ENCODE assay signal across 10 cellular contexts in genomic region chr10:8056378-8056777, GRCh38. TPM values are rescaled to one million over a fixed set of nuclear protein-coding genes. Genes with fewer than 3 reads are reported as not detected.
DNase-seq lines count a peak whose midpoint lies in the region; ATAC-seq lines count a peak whose summit lies in the region.
"Had no signal": no experiment of that assay in that cellular context is flagged by ENCODE, and none has a peak within 500 bp of the region (broad histone marks: within the 10 kb centered on the region; RNA-seq: fewer than 3 reads in every experiment).

No MANE protein-coding gene starts in this region.

- H3K27ac ChIP-seq in iPS-20b (ENCODE audit: low read length) = no peak overlapping the region

- H3K36me3 Mint-ChIP-seq in T-helper 1 cell treated with Interleukin-12 subunit alpha and Interleukin-12 subunit beta and Interleukin-4 antibody, amounts not matched to agents 30 μg/mL and 1 μg/mL, for 36 hours (ENCODE audit: low read depth) = peaks cover 49% of the 10 kb centered on the region
- peaks cover 61% of the 10 kb centered on the region for H3K36me3 Mint-ChIP-seq in activated CD8-positive, alpha-beta T cell treated with anti-CD3 and anti-CD28 coated beads, Interleukin-2, amount 10 ng/mL, durations not matched to agents 7 days and 5 days (ENCODE audit: low read depth)
- H3K36me3 Mint-ChIP-seq in stimulated activated effector memory CD8-positive, alpha-beta T cell treated with anti-CD3 and anti-CD28 coated beads, Interleukin-12 subunit alpha, Interleukin-12 subunit beta, amount 100 ng/mL, for 72 hours = peaks cover 85% of the 10 kb centered on the region

- H3K4me3 Mint-ChIP-seq in T-helper 1 cell treated with Interleukin-12 subunit alpha and Interleukin-12 subunit beta and Interleukin-4 antibody, amounts not matched to agents 30 μg/mL and 1 μg/mL, for 36 hours = peak overlapping the region; percentile 89
- peak overlapping the region; percentile 97 for H3K4me3 Mint-ChIP-seq in activated CD8-positive, alpha-beta T cell treated with anti-CD3 and anti-CD28 coated beads, Interleukin-2, amount 10 ng/mL, durations not matched to agents 7 days and 5 days
- peak overlapping the region; percentile 81 for H3K4me3 Mint-ChIP-seq in stimulated activated effector memory CD8-positive, alpha-beta T cell treated with anti-CD3 and anti-CD28 coated beads, Interleukin-12 subunit alpha, Interleukin-12 subunit beta, amount 100 ng/mL, for 72 hours

- no peaks in the 10 kb centered on the region for H3K9me3 Mint-ChIP-seq in T-helper 1 cell treated with Interleukin-12 subunit alpha and Interleukin-12 subunit beta and Interleukin-4 antibody, amounts not matched to agents 30 μg/mL and 1 μg/mL, for 36 hours
- no peaks in the 10 kb centered on the region for H3K9me3 Mint-ChIP-seq in activated CD8-positive, alpha-beta T cell treated with anti-CD3 and anti-CD28 coated beads, Interleukin-2, amount 10 ng/mL, durations not matched to agents 7 days and 5 days (ENCODE audit: insufficient read depth)
- H3K9me3 Mint-ChIP-seq in stimulated activated effector memory CD8-positive, alpha-beta T cell treated with anti-CD3 and anti-CD28 coated beads, Interleukin-12 subunit alpha, Interleukin-12 subunit beta, amount 100 ng/mL, for 72 hours = no peaks in the 10 kb centered on the region

- no peak for ATAC-seq in activated CD8-positive, alpha-beta T cell treated with anti-CD3 and anti-CD28 coated beads, Interleukin-2, amount 10 ng/mL, durations not matched to agents 7 days and 5 days
- no peak for ATAC-seq in stimulated activated effector memory CD8-positive, alpha-beta T cell treated with anti-CD3 and anti-CD28 coated beads, Interleukin-12 subunit alpha, Interleukin-12 subunit beta, amount 100 ng/mL, for 72 hours
- ATAC-seq in HG03439 (IDR thresholded peaks at IDR 0.05; ENCODE audit: unreplicated experiment) (no peak), GM18498 (IDR thresholded peaks at IDR 0.05; ENCODE audit: unreplicated experiment) (no peak)

- no peaks in the 10 kb centered on the region for H3K36me3 ChIP-seq in iPS-20b (ENCODE audit: insufficient read depth, low read depth, low read length)

- H3K9me3 ChIP-seq in iPS-20b (ENCODE audit: insufficient read depth, low read depth, low read length) = peaks cover 3% of the 10 kb centered on the region; the same call in 1 of the 2 replicates

- H3K4me1 ChIP-seq in iPS-20b (ENCODE audit: insufficient read depth, low read length) = peaks cover 40% of the 10 kb centered on the region

- no peak overlapping the region for H3K9ac ChIP-seq in iPS-20b (ENCODE audit: low read depth, low read length)

- peaks cover 54% of the 10 kb centered on the region for H3K4me1 Mint-ChIP-seq in T-helper 1 cell treated with Interleukin-12 subunit alpha and Interleukin-12 subunit beta and Interleukin-4 antibody, amounts not matched to agents 30 μg/mL and 1 μg/mL, for 36 hours (ENCODE audit: low read depth)
- H3K4me1 Mint-ChIP-seq in activated CD8-positive, alpha-beta T cell treated with anti-CD3 and anti-CD28 coated beads, Interleukin-2, amount 10 ng/mL, durations not matched to agents 7 days and 5 days (ENCODE audit: low read depth) = peaks cover 60% of the 10 kb centered on the region
- H3K4me1 Mint-ChIP-seq in stimulated activated effector memory CD8-positive, alpha-beta T cell treated with anti-CD3 and anti-CD28 coated beads, Interleukin-12 subunit alpha, Interleukin-12 subunit beta, amount 100 ng/mL, for 72 hours = peaks cover 73% of the 10 kb centered on the region

- peaks cover 99% of the 10 kb centered on the region for H3K27me3 ChIP-seq in iPS-20b (ENCODE audit: insufficient read depth, low read length)

- POLR2A ChIA-PET in activated CD8-positive, alpha-beta T cell treated with anti-CD3 and anti-CD28 coated beads, Interleukin-2, amount 10 ng/mL, durations not matched to agents 7 days and 5 days (lab: Charles Lee) = interaction anchor here (0.8 to 1.4 kb wide), 3 partner anchors 8 to 513 kb away, joined by 3 to 6 read pairs (median 3); no protein-coding TSS in a partner anchor

- H3K27ac Mint-ChIP-seq in T-helper 1 cell treated with Interleukin-12 subunit alpha and Interleukin-12 subunit beta and Interleukin-4 antibody, amounts not matched to agents 30 μg/mL and 1 μg/mL, for 36 hours = peak overlapping the region; percentile 84
- H3K27ac Mint-ChIP-seq in activated CD8-positive, alpha-beta T cell treated with anti-CD3 and anti-CD28 coated beads, Interleukin-2, amount 10 ng/mL, durations not matched to agents 7 days and 5 days = peak overlapping the region; percentile 98
- H3K27ac Mint-ChIP-seq in stimulated activated effector memory CD8-positive, alpha-beta T cell treated with anti-CD3 and anti-CD28 coated beads, Interleukin-12 subunit alpha, Interleukin-12 subunit beta, amount 100 ng/mL, for 72 hours = peak overlapping the region; percentile 95

- CTCF ChIA-PET in activated CD8-positive, alpha-beta T cell treated with anti-CD3 and anti-CD28 coated beads, Interleukin-2, amount 10 ng/mL, durations not matched to agents 7 days and 5 days (lab: Charles Lee) = interaction anchor here (0.7 to 1.1 kb wide), 3 partner anchors 182 to 375 kb away, joined by 3 to 5 read pairs (median 3); no protein-coding TSS in a partner anchor

- DNase-seq in T-helper 1 cell (no peak), AG08396 (ENCODE audit: low spot score) (no peak)
- DNase-seq in activated CD8-positive, alpha-beta T cell treated with anti-CD3 and anti-CD28 coated beads, Interleukin-2, amount 10 ng/mL, durations not matched to agents 7 days and 5 days = no peak
- DNase-seq in stimulated activated effector memory CD8-positive, alpha-beta T cell treated with anti-CD3 and anti-CD28 coated beads, Interleukin-12 subunit alpha, Interleukin-12 subunit beta, amount 100 ng/mL, for 72 hours (ENCODE audit: low spot score in 2 of 2) = no peak
- DNase-seq: GOT3, NCI-H524 had no signal

- peak overlapping the region; percentile 60 for H3K4me3 ChIP-seq in iPS-20b (ENCODE audit: low read length)

- peaks cover 16% of the 10 kb centered on the region for H3K27me3 Mint-ChIP-seq in T-helper 1 cell treated with Interleukin-12 subunit alpha and Interleukin-12 subunit beta and Interleukin-4 antibody, amounts not matched to agents 30 μg/mL and 1 μg/mL, for 36 hours (ENCODE audit: low read depth)
- H3K27me3 Mint-ChIP-seq in activated CD8-positive, alpha-beta T cell treated with anti-CD3 and anti-CD28 coated beads, Interleukin-2, amount 10 ng/mL, durations not matched to agents 7 days and 5 days (ENCODE audit: low read depth) = peaks cover 15% of the 10 kb centered on the region

RNA-seq across cellular contexts. Expression of gene GATA3, which starts 1.9 kb away (rescaled TPM):
- total RNA-seq in activated CD8-positive, alpha-beta T cell treated with anti-CD3 and anti-CD28 coated beads, Interleukin-2, amount 10 ng/mL, durations not matched to agents 7 days and 5 days = 10 to 100 TPM; 42.5 to 44.9 TPM
